In the genomic region with DNA sequence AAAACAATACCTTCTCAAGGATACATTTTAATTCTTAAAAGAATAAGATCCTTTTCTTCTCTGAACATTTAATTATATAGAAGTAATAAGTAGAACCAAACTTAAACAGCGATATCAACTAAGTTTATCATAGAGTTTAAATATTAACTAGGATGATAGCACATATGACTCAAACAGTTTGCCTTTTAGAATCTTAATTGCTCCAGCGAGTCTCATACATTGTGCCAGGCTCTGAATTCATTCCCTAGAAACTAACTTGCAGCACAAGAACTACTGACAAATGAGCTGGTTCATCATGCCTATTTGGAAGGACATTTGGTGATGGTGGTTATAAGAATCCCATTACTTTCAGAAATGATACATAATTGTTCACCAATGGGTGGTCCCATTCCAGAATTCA, we compare ENCODE assay signal across 25 cellular contexts.
DNase-seq lines count a peak whose midpoint lies in the region; ATAC-seq, FAIRE-seq and TF ChIP-seq lines count a peak whose summit lies in the region.
"Had no signal": no experiment of that assay in that cellular context is flagged by ENCODE, and none has a peak within 500 bp of the region (broad histone marks: within the 10 kb centered on the region; RNA-seq: fewer than 3 reads in every experiment).

No MANE protein-coding gene starts in this region.

- H3K4ac ChIP-seq in trophoblast cell (ENCODE audit: low read depth, low read length), result no peak overlapping the region

- no peak overlapping the region for H3K9ac ChIP-seq in trophoblast cell (ENCODE audit: low read length)
- H3K9ac ChIP-seq: BLaER1 had no signal

- no peaks in the 10 kb centered on the region for H3K79me1 ChIP-seq in trophoblast cell (ENCODE audit: low read length)

- no peak overlapping the region for H3K23ac ChIP-seq in trophoblast cell (ENCODE audit: low read length)

- H3K4me2 ChIP-seq in hepatocyte, result peak overlapping the region; percentile 46
- H3K4me2 ChIP-seq in trophoblast cell (ENCODE audit: low read length), result no peak overlapping the region
- H3K4me2 ChIP-seq: BLaER1 had no signal

- no peak overlapping the region for H3K4me3 ChIP-seq in hepatocyte
- H3K4me3 ChIP-seq in small intestine (ENCODE audit: low read depth in 1 of 2, low read length in 2 of 2), result no peak overlapping the region
- no peak overlapping the region for H3K4me3 ChIP-seq in trophoblast cell (ENCODE audit: low read depth, low read length)
- H3K4me3 ChIP-seq: BLaER1, GM12878 had no signal

- no peaks in the 10 kb centered on the region for H4K20me1 ChIP-seq in hepatocyte (ENCODE audit: insufficient read depth, poor library complexity, severe bottlenecking)
- H4K20me1 ChIP-seq: BLaER1 had no signal

- no peak for TF ChIP-seq CTCF in hepatocyte (IDR thresholded peaks at IDR 0.05; ENCODE audit: poor library complexity)

- no peaks in the 10 kb centered on the region for H3K27me3 ChIP-seq in hepatocyte
- H3K27me3 ChIP-seq in small intestine (ENCODE audit: control insufficient read depth in 2 of 2, insufficient read depth in 2 of 2, low read length in 2 of 2), result no peaks in the 10 kb centered on the region
- no peaks in the 10 kb centered on the region for H3K27me3 ChIP-seq in trophoblast cell (ENCODE audit: insufficient read depth, low read length)
- H3K27me3 ChIP-seq: BE2C, BLaER1 had no signal

- no peaks in the 10 kb centered on the region for H3K9me2 ChIP-seq in hepatocyte (replicated peaks; ENCODE audit: insufficient read depth)

- H3K14ac ChIP-seq in trophoblast cell (ENCODE audit: low read length), result no peak overlapping the region

- H3K27ac ChIP-seq in hepatocyte, result no peak overlapping the region
- no peak overlapping the region for H3K27ac ChIP-seq in small intestine (ENCODE audit: low read depth in 1 of 2, low read length in 1 of 2)
- H3K27ac ChIP-seq in trophoblast cell (ENCODE audit: low read depth, low read length), result no peak overlapping the region
- H3K27ac ChIP-seq: BLaER1 had no signal

- no peak overlapping the region for H2BK5ac ChIP-seq in trophoblast cell (ENCODE audit: low read depth, low read length, poor library complexity)

- no peak overlapping the region for H3K18ac ChIP-seq in trophoblast cell (ENCODE audit: low read length)

- H4K91ac ChIP-seq in trophoblast cell (ENCODE audit: low read depth, low read length), result no peak overlapping the region

- H4K8ac ChIP-seq in trophoblast cell (ENCODE audit: low read depth, low read length), result no peak overlapping the region

- peak; percentile 93 for FAIRE-seq in small intestine (lab: Jason Lieb, UNC)
- FAIRE-seq: GM12878, GM12892, GM18507 had no signal

- H3K79me2 ChIP-seq in hepatocyte, result no peaks in the 10 kb centered on the region
- H3K79me2 ChIP-seq in trophoblast cell (ENCODE audit: control insufficient read depth, insufficient read depth, low read length, poor library complexity), result no peaks in the 10 kb centered on the region

- H3K36me3 ChIP-seq in hepatocyte (replicated peaks; ENCODE audit: insufficient read depth, low read depth) (no peaks in the 10 kb centered on the region), small intestine (ENCODE audit: control insufficient read depth in 2 of 2, insufficient read depth in 2 of 2, low read length in 2 of 2) (no peaks in the 10 kb centered on the region), trophoblast cell (ENCODE audit: control insufficient read depth in 1 of 2, insufficient read depth in 2 of 2, low read length in 2 of 2) (no peaks in the 10 kb centered on the region)
- H3K36me3 ChIP-seq: BE2C, BLaER1 had no signal

- H3K4me1 ChIP-seq in hepatocyte (ENCODE audit: insufficient read depth) (no peaks in the 10 kb centered on the region), small intestine (ENCODE audit: control insufficient read depth in 2 of 2, insufficient read depth in 1 of 2, low read depth in 1 of 2, low read length in 1 of 2) (no peaks in the 10 kb centered on the region), trophoblast cell (ENCODE audit: control insufficient read depth in 1 of 2, insufficient read depth in 2 of 2, low read length in 2 of 2) (no peaks in the 10 kb centered on the region)
- H3K4me1 ChIP-seq: BE2C, BLaER1 had no signal

- intact Hi-C loops in left colon (cut with DNase I, micrococcal nuclease), result no loop called here

- DNase-seq in LoVo (ENCODE audit: low spot score) (peak; percentile 15), hepatocyte (ENCODE audit: low spot score) (no peak), left colon (no peak), small intestine (peak; percentile 79), dermis blood vessel endothelial cell (no peak), trophoblast cell (no peak)
- no peak for DNase-seq in stimulated activated CD4-positive, alpha-beta T cell treated with anti-CD3 and anti-CD28 coated beads, Interleukin-4, amount 100 ng/mL, for 4 hours
- DNase-seq: 8988T; ACHN; BE2C; C1 segment of cervical spinal cord; CD4-positive, alpha-beta memory T cell; CD4-positive, CD25-positive, alpha-beta regulatory T cell; CD8-positive, alpha-beta memory T cell; COR-L47; DMS 273 treated with DMSO at 0.1 percent for 48 hours; DMS153; DMS79; DND-41; EL; GDM1 had no signal

- H3K9me3 ChIP-seq in hepatocyte (ENCODE audit: low read depth) (no peaks in the 10 kb centered on the region), small intestine (ENCODE audit: control insufficient read depth, low read depth) (no peaks in the 10 kb centered on the region), trophoblast cell (ENCODE audit: insufficient read depth, low read depth, low read length) (no peaks in the 10 kb centered on the region)
- H3K9me3 ChIP-seq: BE2C, BLaER1 had no signal

- no peak overlapping the region for H4K12ac ChIP-seq in trophoblast cell (ENCODE audit: low read depth, low read length)

- H2BK12ac ChIP-seq in trophoblast cell (ENCODE audit: low read length), result no peak overlapping the region

- H2AK5ac ChIP-seq in trophoblast cell (ENCODE audit: low read length), result no peak overlapping the region

- 67% methylated on average over 2 of the region's 2 CpGs for WGBS in hepatocyte (ENCODE audit: low lambda C conversion rate, missing lambda C conversion rate)
- 18 to 58% (median 29%) methylated on average over 2 of the region's 2 CpGs for WGBS in small intestine, 3 donors
- WGBS in trophoblast cell (ENCODE audit: extremely low coverage, insufficient coverage, insufficient read length), result no CpG with 5 or more reads among the region's 2 CpGs

- H2AFZ ChIP-seq in hepatocyte (no peak overlapping the region), trophoblast cell (ENCODE audit: insufficient read depth, low read length, poor library complexity) (no peak overlapping the region)

- peak; percentile 97 for ATAC-seq in left colon
- ATAC-seq: GM12878 had no signal

- no peak overlapping the region for H2BK120ac ChIP-seq in trophoblast cell (ENCODE audit: insufficient read depth, low read length, poor library complexity)

Comparison
In these comparisons a context has a peak if more than half of its experiments do, and no peak if none do; other contexts are left out.
1. DNase-seq: peak in LoVo (single experiment) and small intestine (single experiment); none in hepatocyte (single experiment), left colon (0 of 2), stimulated activated CD4-positive, alpha-beta T cell treated with anti-CD3 and anti-CD28 coated beads, Interleukin-4, amount 100 ng/mL, for 4 hours (0 of 2), dermis blood vessel endothelial cell (single experiment) and trophoblast cell (0 of 2).